1 cellular context compared by ENCODE assay signal in the genomic region with DNA sequence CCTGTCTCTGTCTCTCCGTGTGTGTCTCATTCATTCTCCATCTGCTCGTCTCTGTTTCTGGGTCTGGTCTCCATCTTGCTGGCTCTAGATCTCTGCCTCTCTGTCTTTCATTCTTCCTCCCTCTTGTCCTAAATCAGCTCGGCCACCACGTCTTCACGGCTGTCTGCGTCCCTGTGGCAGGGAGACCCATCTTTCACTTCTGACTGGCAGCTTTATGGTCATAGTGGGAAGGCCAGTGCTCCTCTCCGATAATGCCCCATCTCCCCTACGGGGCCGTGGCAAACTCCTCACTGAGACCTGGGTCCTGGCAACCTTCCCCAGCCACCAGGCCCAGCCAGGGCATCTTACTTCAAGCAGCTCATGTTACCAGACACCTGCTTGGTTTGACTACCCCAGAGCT.
TF ChIP-seq lines count a peak whose summit lies in the region.

No MANE protein-coding gene starts in this region.

TF ChIP-seq in IMR-90, 13 proteins besides CTCF, POLR2A, EP300 and RAD21 (continued from another document):
- TF ChIP-seq ELK1 (IDR thresholded peaks at IDR 0.05; ENCODE audit: borderline replicate concordance, low read depth, low read length) (no peak), CHD1 (IDR thresholded peaks at IDR 0.05; ENCODE audit: low read depth, low read length) (no peak), RCOR1 (IDR thresholded peaks at IDR 0.05; ENCODE audit: insufficient replicate concordance, low read length) (no peak), MXI1 (IDR thresholded peaks at IDR 0.05; ENCODE audit: borderline replicate concordance, low read depth, low read length) (no peak), NFE2L2 (IDR thresholded peaks at IDR 0.05; ENCODE audit: low read depth, low read length) (no peak), MAZ (IDR thresholded peaks at IDR 0.05; ENCODE audit: borderline replicate concordance, low read depth, low read length) (no peak), CEBPB (IDR thresholded peaks at IDR 0.05; ENCODE audit: low read depth, low read length) (no peak), RFX5 (IDR thresholded peaks at IDR 0.05; ENCODE audit: low read depth, low read length) (no peak), MAFK (IDR thresholded peaks at IDR 0.05; ENCODE audit: low read depth, low read length) (no peak), BHLHE40 (IDR thresholded peaks at IDR 0.05; ENCODE audit: low read depth, low read length) (no peak), SMC3 (IDR thresholded peaks at IDR 0.05; ENCODE audit: low read depth, low read length) (no peak)
- TF ChIP-seq, protein P1, sequence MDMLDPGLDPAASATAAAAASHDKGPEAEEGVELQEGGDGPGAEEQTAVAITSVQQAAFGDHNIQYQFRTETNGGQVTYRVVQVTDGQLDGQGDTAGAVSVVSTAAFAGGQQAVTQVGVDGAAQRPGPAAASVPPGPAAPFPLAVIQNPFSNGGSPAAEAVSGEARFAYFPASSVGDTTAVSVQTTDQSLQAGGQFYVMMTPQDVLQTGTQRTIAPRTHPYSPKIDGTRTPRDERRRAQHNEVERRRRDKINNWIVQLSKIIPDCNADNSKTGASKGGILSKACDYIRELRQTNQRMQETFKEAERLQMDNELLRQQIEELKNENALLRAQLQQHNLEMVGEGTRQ (IDR thresholded peaks at IDR 0.05; ENCODE audit: low read depth, low read length), result no peak
